ENCODE assay signal across 17 cellular contexts in genomic region chr9:130225586-130225985, GRCh38. TPM values are rescaled to one million over a fixed set of nuclear protein-coding genes. Genes with fewer than 3 reads are reported as not detected.
DNase-seq lines count a peak whose midpoint lies in the region; ATAC-seq and TF ChIP-seq lines count a peak whose summit lies in the region.
"Had no signal": no experiment of that assay in that cellular context is flagged by ENCODE, and none has a peak within 500 bp of the region (broad histone marks: within the 10 kb centered on the region; RNA-seq: fewer than 3 reads in every experiment).

No MANE protein-coding gene starts in this region.

- no peaks in the 10 kb centered on the region for H4K20me1 ChIP-seq in osteoblast (ENCODE audit: insufficient read depth, low read length)

- peaks cover 13% of the 10 kb centered on the region for H3K9me3 ChIP-seq in WERI-Rb-1 (ENCODE audit: severe bottlenecking)
- peaks cover 4% of the 10 kb centered on the region for H3K9me3 ChIP-seq in osteoblast (ENCODE audit: low read depth, low read length)
- H3K9me3 ChIP-seq in aorta (ENCODE audit: control insufficient read depth, low read length), result peaks cover 5% of the 10 kb centered on the region

- intact Hi-C loops in aorta (cut with DNase I), result no loop called here
- intact Hi-C loops in lower leg skin (cut with DNase I; ENCODE audit: low total_unique reads), result no loop called here

- H3K27me3 Mint-ChIP-seq in glutamatergic neuron (ENCODE audit: unreplicated experiment), result peaks cover 4% of the 10 kb centered on the region
- H3K27me3 Mint-ChIP-seq: CD4-positive, alpha-beta memory T cell had no signal

- TF ChIP-seq POLR2A in lower leg skin (IDR thresholded peaks at IDR 0.05), result no peak

- WGBS in aorta, 2 donors, result 97% methylated on average over 20 of the region's 20 CpGs
- 96 to 98% methylated on average over 20 of the region's 20 CpGs for WGBS in lower leg skin, 2 donors

- DNase-seq in WERI-Rb-1 (no peak), glutamatergic neuron (no peak), osteoblast (ENCODE audit: insufficient read length, low spot score, missing footprints) (peak; percentile 15), aorta (peak; percentile 24 to 28), hepatic stellate cell (ENCODE audit: low spot score) (no peak), NCI-H748 treated with DMSO at 0.1 percent for 48 hours (lab: John Stamatoyannopoulos, UW) (no peak), lower leg skin (ENCODE audit: low spot score in 2 of 2) (no peak)
- DNase-seq: AML-193; CD4-positive, alpha-beta memory T cell; DMS153; DMS79; GDM1; GM23248; HCEC 1CT had no signal

- TF ChIP-seq CTCF in WERI-Rb-1 (IDR thresholded peaks at IDR 0.05; ENCODE audit: low read depth, low read length) (no peak), glutamatergic neuron (IDR thresholded peaks at IDR 0.05; ENCODE audit: partially characterized antibody, unreplicated experiment) (no peak), osteoblast (IDR thresholded peaks at IDR 0.05; ENCODE audit: extremely low read depth, low read depth, low read length) (no peak), lower leg skin (IDR thresholded peaks at IDR 0.05) (no peak)

- peaks cover 76% of the 10 kb centered on the region for H3K36me3 ChIP-seq in WERI-Rb-1
- H3K36me3 ChIP-seq in osteoblast (ENCODE audit: insufficient read depth, low read length), result peaks cover 42% of the 10 kb centered on the region
- peaks cover 2 to 3% of the 10 kb centered on the region in 2 donors for H3K36me3 ChIP-seq in aorta (ENCODE audit: control insufficient read depth in 1 of 2, insufficient read depth in 2 of 2, low read length in 1 of 2)

- H3K4me1 Mint-ChIP-seq in glutamatergic neuron (ENCODE audit: low read depth, unreplicated experiment), result no peaks in the 10 kb centered on the region
- H3K4me1 Mint-ChIP-seq: CD4-positive, alpha-beta memory T cell had no signal

- H3K79me2 ChIP-seq in osteoblast (ENCODE audit: insufficient read depth, low read length), result peaks cover 4% of the 10 kb centered on the region

- H3K27ac ChIP-seq in WERI-Rb-1 (peak overlapping the region; percentile 78), osteoblast (ENCODE audit: low read depth, low read length) (no peak overlapping the region), aorta (ENCODE audit: low read depth in 1 of 2, low read length in 2 of 2) (no peak overlapping the region)
- H3K27ac ChIP-seq: C4-2B, GM23248, HL-60 had no signal

- no peaks in the 10 kb centered on the region for H3K9me3 Mint-ChIP-seq in glutamatergic neuron (ENCODE audit: unreplicated experiment)

- ATAC-seq in aorta (ENCODE audit: low FRiP score), result no peak

- peaks cover 6% of the 10 kb centered on the region for H3K36me3 Mint-ChIP-seq in glutamatergic neuron (ENCODE audit: unreplicated experiment)
- H3K36me3 Mint-ChIP-seq: CD4-positive, alpha-beta memory T cell had no signal

- no peak overlapping the region for H3K4me2 ChIP-seq in osteoblast (ENCODE audit: insufficient read depth, low read length)

- no peak overlapping the region for H3K4me3 Mint-ChIP-seq in glutamatergic neuron (ENCODE audit: unreplicated experiment)
- H3K4me3 Mint-ChIP-seq: CD4-positive, alpha-beta memory T cell had no signal

- H3K27ac Mint-ChIP-seq in glutamatergic neuron (ENCODE audit: unreplicated experiment), result peak overlapping the region; percentile 28
- H3K27ac Mint-ChIP-seq: CD4-positive, alpha-beta memory T cell had no signal

- H3K4me3 ChIP-seq in WERI-Rb-1 (ENCODE audit: low read depth, low read length), result no peak overlapping the region
- no peak overlapping the region for H3K4me3 ChIP-seq in osteoblast (ENCODE audit: insufficient read depth, low read length)
- no peak overlapping the region for H3K4me3 ChIP-seq in aorta (ENCODE audit: low read length in 2 of 2)
- no peak overlapping the region for H3K4me3 ChIP-seq in lower leg skin (ENCODE audit: low read depth, poor library complexity, severe bottlenecking)
- H3K4me3 ChIP-seq: GM23248 had no signal

- no peaks in the 10 kb centered on the region for H3K4me1 ChIP-seq in osteoblast (ENCODE audit: insufficient read depth, low read length)
- no peaks in the 10 kb centered on the region for H3K4me1 ChIP-seq in aorta (ENCODE audit: control insufficient read depth in 1 of 2, insufficient read depth in 2 of 2, low read length in 2 of 2)

- H3K27me3 ChIP-seq in WERI-Rb-1 (ENCODE audit: insufficient read depth, low read depth, severe bottlenecking) (no peaks in the 10 kb centered on the region), osteoblast (ENCODE audit: insufficient read depth, low read length) (no peaks in the 10 kb centered on the region), aorta (ENCODE audit: control insufficient read depth in 1 of 2, insufficient read depth in 2 of 2, low read length in 1 of 2) (no peaks in the 10 kb centered on the region)

- H2AFZ ChIP-seq in osteoblast (ENCODE audit: low read length), result no peak overlapping the region
- H2AFZ ChIP-seq: GM23248 had no signal

RNA-seq across cellular contexts. Expression of gene HMCN2, which starts 40.0 kb away (rescaled TPM):
- 9.3 TPM for total RNA-seq in glutamatergic neuron (ENCODE audit: unreplicated experiment)
- total RNA-seq in osteoblast, result under 0.01 TPM in 2 replicates
- total RNA-seq in aorta, result 10 to 100 TPM in 1 of 2 donors, 1 to 10 TPM in 1; 7.8 to 14.8 TPM
- 1 to 10 TPM in 1 of 2 donors, under 1 TPM in 1; 0.25 to 1.4 TPM for polyA plus RNA-seq in aorta
- total RNA-seq in lower leg skin, result 1 to 10 TPM; 1.9 to 4.3 (median 3.0) TPM
- total RNA-seq: CD4-positive, alpha-beta memory T cell; GM23248 had no signal
- polyA plus RNA-seq: BJ; CD4-positive, alpha-beta memory T cell; GM23248 had no signal

RNA-seq across cellular contexts. Expression of gene NCS1, which starts 53.4 kb away (rescaled TPM):
- total RNA-seq in glutamatergic neuron (ENCODE audit: unreplicated experiment) (312 TPM), osteoblast (43.0 and 49.9 TPM in 2 replicates), aorta (100 to 1,000 TPM in 1 of 2 donors, 10 to 100 TPM in 1; 72.1 to 171 TPM), lower leg skin (10 to 100 TPM; 14.4 to 25.2 (median 20.7) TPM)
- polyA plus RNA-seq in aorta, result 10 to 100 TPM; 21.3 to 22.8 TPM
- polyA plus RNA-seq: CD4-positive, alpha-beta memory T cell had no signal

Comparison
In these comparisons a context has a peak if more than half of its experiments do, and no peak if none do; other contexts are left out.
1. DNase-seq: peak in osteoblast (single experiment) and aorta (2 of 2); none in WERI-Rb-1 (single experiment), glutamatergic neuron (single experiment), hepatic stellate cell (single experiment), NCI-H748 treated with DMSO at 0.1 percent for 48 hours (single experiment) and lower leg skin (0 of 2).